24 cellular contexts compared by ENCODE assay signal in genomic region chr3:46146021-46146420, GRCh38.
DNase-seq lines count a peak whose midpoint lies in the region; ATAC-seq, FAIRE-seq and TF ChIP-seq lines count a peak whose summit lies in the region.
"Had no signal": no experiment of that assay in that cellular context is flagged by ENCODE, and none has a peak within 500 bp of the region (broad histone marks: within the 10 kb centered on the region; RNA-seq: fewer than 3 reads in every experiment).

No MANE protein-coding gene starts in this region.

- H3K9ac ChIP-seq in DND-41 (ENCODE audit: low read depth, low read length), result no peak overlapping the region
- H3K9ac ChIP-seq: BLaER1 treated with 17β-estradiol and CSF1 and Interleukin-3, amounts not matched to agents 10 nM and 100 nM had no signal

- H4K20me1 ChIP-seq in DND-41 (ENCODE audit: insufficient read depth, low read length), result no peaks in the 10 kb centered on the region
- H4K20me1 ChIP-seq: BLaER1 treated with 17β-estradiol and CSF1 and Interleukin-3, amounts not matched to agents 10 nM and 100 nM had no signal

- peaks cover 22% of the 10 kb centered on the region for H3K4me1 Mint-ChIP-seq in activated naive CD8-positive, alpha-beta T cell treated with anti-CD3 and anti-CD28 coated beads, Interleukin-2, amount 10 ng/mL, durations not matched to agents 7 days and 5 days
- H3K4me1 Mint-ChIP-seq in activated naive CD8-positive, alpha-beta T cell treated with anti-CD3 and anti-CD28 coated beads, Interleukin-2, amount 50 U/mL, for 24 hours, result peaks cover 5% of the 10 kb centered on the region
- H3K4me1 Mint-ChIP-seq in activated T-helper 1 cell treated with anti-CD3 and anti-CD28 coated beads, Interleukin-12 subunit alpha, Interleukin-12 subunit beta, Interleukin-2, Interleukin-4 antibody, amounts not matched to agents 30 ng/mL and 10 ng/mL and 1 ng/mL, durations not matched to agents 14 hours and 24 hours and 36 hours (ENCODE audit: low read depth), result peaks cover 31% of the 10 kb centered on the region

- H3K27ac ChIP-seq in DND-41 (ENCODE audit: low read length), result no peak overlapping the region
- H3K27ac ChIP-seq: A549; BLaER1 treated with 17β-estradiol and CSF1 and Interleukin-3, amounts not matched to agents 10 nM and 100 nM had no signal

- peak; percentile 95 for ATAC-seq in activated naive CD8-positive, alpha-beta T cell treated with anti-CD3 and anti-CD28 coated beads, Interleukin-2, amount 10 ng/mL, durations not matched to agents 7 days and 5 days (ENCODE audit: low read depth)
- ATAC-seq in activated naive CD8-positive, alpha-beta T cell treated with anti-CD3 and anti-CD28 coated beads, Interleukin-2, amount 50 U/mL, for 24 hours, result no peak
- peak; percentile 99 for ATAC-seq in DND-41 (ENCODE audit: insufficient read depth, low read depth)
- no peak for ATAC-seq in HG02798 (IDR thresholded peaks at IDR 0.05; ENCODE audit: poor library complexity, unreplicated experiment)
- ATAC-seq: A549 had no signal

- H3K4me3 ChIP-seq in DND-41 (ENCODE audit: low read depth in 1 of 2, low read length in 2 of 2), result no peak overlapping the region
- H3K4me3 ChIP-seq: A549; BLaER1 treated with 17β-estradiol and CSF1 and Interleukin-3, amounts not matched to agents 10 nM and 100 nM; HAP-1 had no signal

- peaks cover 12% of the 10 kb centered on the region for H3K9me3 Mint-ChIP-seq in activated naive CD8-positive, alpha-beta T cell treated with anti-CD3 and anti-CD28 coated beads, Interleukin-2, amount 10 ng/mL, durations not matched to agents 7 days and 5 days
- H3K9me3 Mint-ChIP-seq in activated naive CD8-positive, alpha-beta T cell treated with anti-CD3 and anti-CD28 coated beads, Interleukin-2, amount 50 U/mL, for 24 hours, result no peaks in the 10 kb centered on the region
- H3K9me3 Mint-ChIP-seq in activated T-helper 1 cell treated with anti-CD3 and anti-CD28 coated beads, Interleukin-12 subunit alpha, Interleukin-12 subunit beta, Interleukin-2, Interleukin-4 antibody, amounts not matched to agents 30 ng/mL and 10 ng/mL and 1 ng/mL, durations not matched to agents 14 hours and 24 hours and 36 hours, result peaks cover 14% of the 10 kb centered on the region
- H3K9me3 Mint-ChIP-seq: HFFc6 had no signal

- peak; percentile 24 for TF ChIP-seq CTCF in DND-41 (IDR thresholded peaks at IDR 0.05; ENCODE audit: borderline replicate concordance, extremely low read depth, low read length, poor library complexity, severe bottlenecking)

- intact Hi-C loops in activated T-helper 1 cell treated with anti-CD3 and anti-CD28 coated beads, Interleukin-12 subunit alpha, Interleukin-12 subunit beta, Interleukin-2, Interleukin-4 antibody, amounts not matched to agents 30 ng/mL and 10 ng/mL and 1 ng/mL, durations not matched to agents 14 hours and 24 hours and 36 hours (cut with micrococcal nuclease), result no loop called here

- H3K4me1 ChIP-seq in DND-41 (ENCODE audit: insufficient read depth, low read length), result peaks cover 12% of the 10 kb centered on the region
- H3K4me1 ChIP-seq: A549, BE2C, HAP-1 had no signal

- POLR2A ChIA-PET in activated naive CD8-positive, alpha-beta T cell treated with anti-CD3 and anti-CD28 coated beads, Interleukin-2, amount 10 ng/mL, durations not matched to agents 7 days and 5 days (lab: Charles Lee), result no interaction called here

- no peak for TF ChIP-seq POLR2A in GM12891 (IDR thresholded peaks at IDR 0.05; ENCODE audit: low read depth, low read length)

- DNase-seq in activated naive CD8-positive, alpha-beta T cell treated with anti-CD3 and anti-CD28 coated beads, Interleukin-2, amount 10 ng/mL, durations not matched to agents 7 days and 5 days, result no peak
- DNase-seq in activated naive CD8-positive, alpha-beta T cell treated with anti-CD3 and anti-CD28 coated beads, Interleukin-2, amount 50 U/mL, for 24 hours, result no peak
- DNase-seq in DND-41 (peak; percentile 72), NCI-H187 treated with DMSO at 0.1 percent for 48 hours (lab: John Stamatoyannopoulos, UW) (no peak), GM12891 (ENCODE audit: insufficient read length, low spot score) (no peak)
- no peak for DNase-seq in activated T-helper 1 cell treated with anti-CD3 and anti-CD28 coated beads, Interleukin-12 subunit alpha, Interleukin-12 subunit beta, Interleukin-2, Interleukin-4 antibody, amounts not matched to agents 30 ng/mL and 10 ng/mL and 1 ng/mL, durations not matched to agents 14 hours and 24 hours and 36 hours (ENCODE audit: low spot score)
- DNase-seq: 8988T; ACHN; AML-193; BE2C; Calu3; CD4-positive, alpha-beta memory T cell; COR-L47; DMS53; DMS79 treated with DMSO at 0.1 percent for 48 hours; GOT3; HFFc6 had no signal

- H3K27me3 ChIP-seq in DND-41 (ENCODE audit: insufficient read depth, low read length, poor library complexity), result no peaks in the 10 kb centered on the region
- H3K27me3 ChIP-seq: BE2C; BLaER1 treated with 17β-estradiol and CSF1 and Interleukin-3, amounts not matched to agents 10 nM and 100 nM had no signal

- no peak for FAIRE-seq in GM12891 (lab: Jason Lieb, UNC)
- FAIRE-seq: A549, G401.6, H54 had no signal

- H3K27me3 Mint-ChIP-seq in activated naive CD8-positive, alpha-beta T cell treated with anti-CD3 and anti-CD28 coated beads, Interleukin-2, amount 10 ng/mL, durations not matched to agents 7 days and 5 days, result peaks cover 2% of the 10 kb centered on the region
- no peaks in the 10 kb centered on the region for H3K27me3 Mint-ChIP-seq in activated naive CD8-positive, alpha-beta T cell treated with anti-CD3 and anti-CD28 coated beads, Interleukin-2, amount 50 U/mL, for 24 hours
- H3K27me3 Mint-ChIP-seq in activated T-helper 1 cell treated with anti-CD3 and anti-CD28 coated beads, Interleukin-12 subunit alpha, Interleukin-12 subunit beta, Interleukin-2, Interleukin-4 antibody, amounts not matched to agents 30 ng/mL and 10 ng/mL and 1 ng/mL, durations not matched to agents 14 hours and 24 hours and 36 hours (ENCODE audit: insufficient read depth), result peaks cover 4% of the 10 kb centered on the region
- H3K27me3 Mint-ChIP-seq: CD4-positive, alpha-beta memory T cell had no signal

- H2AFZ ChIP-seq in DND-41 (ENCODE audit: low read depth, low read length), result no peak overlapping the region

- no peak overlapping the region for H3K4me2 ChIP-seq in DND-41 (ENCODE audit: insufficient read depth, low read length)
- H3K4me2 ChIP-seq: A549 had no signal

- H3K79me2 ChIP-seq in DND-41 (ENCODE audit: insufficient read depth, low read length), result no peaks in the 10 kb centered on the region

- H3K36me3 Mint-ChIP-seq in activated naive CD8-positive, alpha-beta T cell treated with anti-CD3 and anti-CD28 coated beads, Interleukin-2, amount 10 ng/mL, durations not matched to agents 7 days and 5 days, result peaks cover 17% of the 10 kb centered on the region
- H3K36me3 Mint-ChIP-seq in activated naive CD8-positive, alpha-beta T cell treated with anti-CD3 and anti-CD28 coated beads, Interleukin-2, amount 50 U/mL, for 24 hours (ENCODE audit: low read depth), result no peaks in the 10 kb centered on the region
- peaks cover 16% of the 10 kb centered on the region for H3K36me3 Mint-ChIP-seq in activated T-helper 1 cell treated with anti-CD3 and anti-CD28 coated beads, Interleukin-12 subunit alpha, Interleukin-12 subunit beta, Interleukin-2, Interleukin-4 antibody, amounts not matched to agents 30 ng/mL and 10 ng/mL and 1 ng/mL, durations not matched to agents 14 hours and 24 hours and 36 hours (ENCODE audit: low read depth)
- H3K36me3 Mint-ChIP-seq: CD4-positive, alpha-beta memory T cell had no signal

- peak overlapping the region; percentile 38 for H3K4me3 Mint-ChIP-seq in activated naive CD8-positive, alpha-beta T cell treated with anti-CD3 and anti-CD28 coated beads, Interleukin-2, amount 10 ng/mL, durations not matched to agents 7 days and 5 days
- no peak overlapping the region for H3K4me3 Mint-ChIP-seq in activated naive CD8-positive, alpha-beta T cell treated with anti-CD3 and anti-CD28 coated beads, Interleukin-2, amount 50 U/mL, for 24 hours
- no peak overlapping the region for H3K4me3 Mint-ChIP-seq in activated T-helper 1 cell treated with anti-CD3 and anti-CD28 coated beads, Interleukin-12 subunit alpha, Interleukin-12 subunit beta, Interleukin-2, Interleukin-4 antibody, amounts not matched to agents 30 ng/mL and 10 ng/mL and 1 ng/mL, durations not matched to agents 14 hours and 24 hours and 36 hours
- H3K4me3 Mint-ChIP-seq: CD14-positive monocyte, HFFc6 had no signal

- H3K27ac Mint-ChIP-seq in activated naive CD8-positive, alpha-beta T cell treated with anti-CD3 and anti-CD28 coated beads, Interleukin-2, amount 10 ng/mL, durations not matched to agents 7 days and 5 days, result peak overlapping the region; percentile 62
- no peak overlapping the region for H3K27ac Mint-ChIP-seq in activated naive CD8-positive, alpha-beta T cell treated with anti-CD3 and anti-CD28 coated beads, Interleukin-2, amount 50 U/mL, for 24 hours
- peak overlapping the region; percentile 9 for H3K27ac Mint-ChIP-seq in activated T-helper 1 cell treated with anti-CD3 and anti-CD28 coated beads, Interleukin-12 subunit alpha, Interleukin-12 subunit beta, Interleukin-2, Interleukin-4 antibody, amounts not matched to agents 30 ng/mL and 10 ng/mL and 1 ng/mL, durations not matched to agents 14 hours and 24 hours and 36 hours
- H3K27ac Mint-ChIP-seq: HFFc6 had no signal

- H3K36me3 ChIP-seq in DND-41 (ENCODE audit: insufficient read depth, low read length), result no peaks in the 10 kb centered on the region
- H3K36me3 ChIP-seq: BE2C; BLaER1 treated with 17β-estradiol and CSF1 and Interleukin-3, amounts not matched to agents 10 nM and 100 nM; HAP-1 had no signal

- no peaks in the 10 kb centered on the region for H3K9me3 ChIP-seq in DND-41 (ENCODE audit: insufficient read depth, low read length, severe bottlenecking)
- H3K9me3 ChIP-seq: A549, BE2C, HAP-1 had no signal

TF ChIP-seq in GM12891, 5 proteins besides CTCF, POLR2A, EP300 and RAD21:
- no peak for TF ChIP-seq POLR2AphosphoS5 (IDR thresholded peaks at IDR 0.05; ENCODE audit: low read depth, low read length)
- TF ChIP-seq PAX5 (IDR thresholded peaks at IDR 0.05; ENCODE audit: insufficient read depth, low read length, severe bottlenecking), result no peak
- TF ChIP-seq POU2F2 (IDR thresholded peaks at IDR 0.05; ENCODE audit: low read depth, low read length), result no peak
- no peak for TF ChIP-seq TAF1 (IDR thresholded peaks at IDR 0.05; ENCODE audit: low read depth, low read length)
- no peak for TF ChIP-seq SPI1 (IDR thresholded peaks at IDR 0.05; ENCODE audit: low read depth, low read length)

Comparison
In these comparisons a context has a peak if more than half of its experiments do, and no peak if none do; other contexts are left out.
1. ATAC-seq: peak in activated naive CD8-positive, alpha-beta T cell treated with anti-CD3 and anti-CD28 coated beads, Interleukin-2, amount 10 ng/mL, durations not matched to agents 7 days and 5 days (single experiment) and DND-41 (single experiment); none in activated naive CD8-positive, alpha-beta T cell treated with anti-CD3 and anti-CD28 coated beads, Interleukin-2, amount 50 U/mL, for 24 hours (single experiment) and HG02798 (single experiment).